In genomic region chrX:45758319-45758718, GRCh38 we compare ENCODE assay signal across 8 cellular contexts.
A peak's percentile ranks its signal among the peaks of the same experiment; 100 is the strongest.
DNase-seq lines count a peak whose midpoint lies in the region; ATAC-seq lines count a peak whose summit lies in the region.

No MANE protein-coding gene starts in this region.

- peaks cover 0 to 10% of the 10 kb centered on the region in 2 donors for H3K36me3 ChIP-seq in muscle layer of duodenum (ENCODE audit: control insufficient read depth in 1 of 2, insufficient read depth in 2 of 2, low read length in 2 of 2)

- no peaks in the 10 kb centered on the region for H3K27me3 ChIP-seq in muscle layer of duodenum (ENCODE audit: low read depth, low read length)

- DNase-seq in EH (ENCODE audit: low read depth) (peak; percentile 92), NOMO-1 (lab: John Stamatoyannopoulos, UW; ENCODE audit: unreplicated experiment in 2 of 2) (peak; percentile 77 to 96), DMS53 treated with DMSO at 0.1 percent for 48 hours (lab: John Stamatoyannopoulos, UW; ENCODE audit: unreplicated experiment) (no peak), retina (no peak), NCI-H510A treated with DMSO at 0.1 percent for 48 hours (lab: John Stamatoyannopoulos, UW) (no peak)
- peak; percentile 28 for DNase-seq in activated naive CD4-positive, alpha-beta T cell treated with anti-CD3 and anti-CD28 coated beads, Interleukin-2, amount 50 U/mL, for 16 hours

- peak; percentile 30 for ATAC-seq in GM21786 (IDR thresholded peaks at IDR 0.05; ENCODE audit: unreplicated experiment)

- H3K4me1 ChIP-seq in muscle layer of duodenum (ENCODE audit: control insufficient read depth in 1 of 2, insufficient read depth in 2 of 2, low read length in 2 of 2) = no peaks in the 10 kb centered on the region

- H3K9me3 ChIP-seq in muscle layer of duodenum (ENCODE audit: control insufficient read depth in 1 of 2, low read length in 2 of 2) = no peaks in the 10 kb centered on the region

- H3K27ac ChIP-seq in muscle layer of duodenum (ENCODE audit: low read length) = peak overlapping the region; percentile 40

- no peak overlapping the region for H3K4me3 ChIP-seq in muscle layer of duodenum (ENCODE audit: low read depth in 1 of 2, low read length in 2 of 2)

Comparison
In these comparisons a context has a peak if more than half of its experiments do, and no peak if none do; other contexts are left out.
1. DNase-seq: peak in EH (single experiment), NOMO-1 (2 of 2) and activated naive CD4-positive, alpha-beta T cell treated with anti-CD3 and anti-CD28 coated beads, Interleukin-2, amount 50 U/mL, for 16 hours (single experiment); none in DMS53 treated with DMSO at 0.1 percent for 48 hours (single experiment), retina (single experiment) and NCI-H510A treated with DMSO at 0.1 percent for 48 hours (single experiment).